ENCODE assay signal across 18 cellular contexts in the genomic region with DNA sequence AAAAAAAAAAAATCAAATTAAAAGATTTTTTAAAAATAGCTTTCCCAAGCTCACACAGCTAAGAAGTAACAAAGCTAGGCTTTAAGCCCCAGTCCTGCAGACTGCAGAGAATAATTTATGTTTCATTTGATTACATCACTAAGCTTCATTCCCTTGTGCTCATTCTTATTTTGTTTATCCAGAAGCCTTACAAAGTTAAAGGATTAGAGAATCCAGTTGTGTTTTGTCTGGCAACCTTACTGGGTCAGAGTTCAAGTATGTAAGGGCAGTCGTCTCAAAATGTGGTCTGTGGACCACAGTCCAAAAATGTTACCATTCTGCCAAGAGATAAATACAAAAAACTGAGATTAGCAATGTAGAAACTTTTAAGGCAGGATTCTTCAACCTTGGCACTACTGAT. TPM values are rescaled to one million over a fixed set of nuclear protein-coding genes. Genes with fewer than 3 reads are reported as not detected.
DNase-seq lines count a peak whose midpoint lies in the region; ATAC-seq and TF ChIP-seq lines count a peak whose summit lies in the region.
"Had no signal": no experiment of that assay in that cellular context is flagged by ENCODE, and none has a peak within 500 bp of the region (broad histone marks: within the 10 kb centered on the region; RNA-seq: fewer than 3 reads in every experiment).

No MANE protein-coding gene starts in this region.

- no peak overlapping the region for H3K9ac ChIP-seq in fibroblast of lung (ENCODE audit: insufficient read depth, low read length)

- no TSS peak for BruUV-seq in PC-9 (replicated peaks; lab: Mats Ljungman, UMichigan)

- H3K27me3 Mint-ChIP-seq in stimulated activated naive CD8-positive, alpha-beta T cell treated with anti-CD3 and anti-CD28 coated beads, Interleukin-15, amount 100 ng/mL, for 72 hours: no peaks in the 10 kb centered on the region
- H3K27me3 Mint-ChIP-seq: B cell had no signal

- no peak overlapping the region for H3K4me3 Mint-ChIP-seq in stimulated activated naive CD8-positive, alpha-beta T cell treated with anti-CD3 and anti-CD28 coated beads, Interleukin-15, amount 100 ng/mL, for 72 hours
- H3K4me3 Mint-ChIP-seq: T-helper 1 cell treated with Interleukin-12 subunit alpha and Interleukin-12 subunit beta and Interleukin-4 antibody, amounts not matched to agents 30 μg/mL and 1 μg/mL, for 36 hours had no signal

- H3K36me3 ChIP-seq in PC-9 (ENCODE audit: low read depth) (no peaks in the 10 kb centered on the region), fibroblast of lung (ENCODE audit: control insufficient read depth, insufficient read depth, low read length) (no peaks in the 10 kb centered on the region)
- H3K36me3 ChIP-seq: neutrophil had no signal

- no peaks in the 10 kb centered on the region for H3K27me3 ChIP-seq in PC-9 (ENCODE audit: insufficient read depth, low read depth)
- H3K27me3 ChIP-seq in fibroblast of lung (ENCODE audit: control insufficient read depth, insufficient read depth, low read length): no peaks in the 10 kb centered on the region
- H3K27me3 ChIP-seq: dorsolateral prefrontal cortex, neutrophil had no signal

- POLR2A ChIA-PET in PC-9 (lab: Charles Lee; ENCODE audit: unreplicated experiment): no interaction called here

- H3K4me1 ChIP-seq in PC-9 (replicated peaks; ENCODE audit: insufficient read depth) (peaks cover 25% of the 10 kb centered on the region), fibroblast of lung (ENCODE audit: control insufficient read depth, extremely low read depth, insufficient read depth, low read length) (no peaks in the 10 kb centered on the region)

- H3K79me2 ChIP-seq in PC-9 (ENCODE audit: low read depth): no peaks in the 10 kb centered on the region
- H3K79me2 ChIP-seq in fibroblast of lung (ENCODE audit: control insufficient read depth, insufficient read depth, low read length): no peaks in the 10 kb centered on the region

- peaks cover 27% of the 10 kb centered on the region for H3F3A ChIP-seq in PC-9 (ENCODE audit: insufficient read depth, low read depth)

- H3K4me3 ChIP-seq in PC-9 (no peak overlapping the region), fibroblast of lung (replicated peaks in 1 of 4; ENCODE audit: control extremely low read depth in 1 of 4, insufficient read depth in 1 of 4, low read depth in 3 of 4, low read length in 4 of 4) (no peak overlapping the region)
- H3K4me3 ChIP-seq: dorsolateral prefrontal cortex, skin epidermis had no signal

- peaks cover 81% of the 10 kb centered on the region for H3K4me1 Mint-ChIP-seq in stimulated activated naive CD8-positive, alpha-beta T cell treated with anti-CD3 and anti-CD28 coated beads, Interleukin-15, amount 100 ng/mL, for 72 hours

- peak overlapping the region; percentile 35 to 59 for H3K27ac Mint-ChIP-seq in stimulated activated naive CD8-positive, alpha-beta T cell treated with anti-CD3 and anti-CD28 coated beads, Interleukin-15, amount 100 ng/mL, for 72 hours
- H3K27ac Mint-ChIP-seq: B cell; T-helper 1 cell treated with Interleukin-12 subunit alpha and Interleukin-12 subunit beta and Interleukin-4 antibody, amounts not matched to agents 30 μg/mL and 1 μg/mL, for 36 hours had no signal

- H3K4me2 ChIP-seq in PC-9 (no peak overlapping the region), fibroblast of lung (ENCODE audit: extremely low read depth, insufficient read depth, low read length) (no peak overlapping the region)

- H4K20me1 ChIP-seq in PC-9 (ENCODE audit: insufficient read depth): no peaks in the 10 kb centered on the region
- no peaks in the 10 kb centered on the region for H4K20me1 ChIP-seq in fibroblast of lung (ENCODE audit: control insufficient read depth, extremely low read depth, insufficient read depth, low read length)

- H2AFZ ChIP-seq in PC-9 (peak overlapping the region; percentile 44; the same call in 1 of the 2 replicates), fibroblast of lung (ENCODE audit: low read length) (no peak overlapping the region)

- no peaks in the 10 kb centered on the region for H3K9me2 ChIP-seq in PC-9 (ENCODE audit: insufficient read depth)

- CTCF ChIA-PET in PC-9 (lab: Charles Lee): no interaction called here

- intact Hi-C loops in left cardiac atrium (cut with DNase I) (no loop called here), left ventricle myocardium superior (cut with micrococcal nuclease) (no loop called here), PC-9 (cut with micrococcal nuclease; ENCODE audit: unreplicated experiment) (no loop called here)

- TF ChIP-seq CTCF in PC-9 (conservative IDR thresholded peaks at IDR 0.05) (no peak), fibroblast of lung (conservative IDR thresholded peaks at IDR 0.05 in 1 of 2, IDR thresholded peaks at IDR 0.05 in 1 of 2; ENCODE audit: low read depth in 1 of 2, low read length in 2 of 2) (no peak)

- H3K9me3 Mint-ChIP-seq in stimulated activated naive CD8-positive, alpha-beta T cell treated with anti-CD3 and anti-CD28 coated beads, Interleukin-15, amount 100 ng/mL, for 72 hours: no peaks in the 10 kb centered on the region
- H3K9me3 Mint-ChIP-seq: T-helper 1 cell treated with Interleukin-12 subunit alpha and Interleukin-12 subunit beta and Interleukin-4 antibody, amounts not matched to agents 30 μg/mL and 1 μg/mL, for 36 hours had no signal

- H3K27ac ChIP-seq in PC-9 (no peak overlapping the region), fibroblast of lung (ENCODE audit: insufficient read depth, low read length) (no peak overlapping the region)
- H3K27ac ChIP-seq: dorsolateral prefrontal cortex, neutrophil, RWPE1 had no signal

- DNase-seq in left cardiac atrium: no peak
- no peak for DNase-seq in left ventricle myocardium superior
- DNase-seq in PC-9: no peak
- DNase-seq in fibroblast of lung (ENCODE audit: low read depth in 2 of 2): peak; percentile 91 to 93
- no peak for DNase-seq in stimulated activated naive CD8-positive, alpha-beta T cell treated with anti-CD3 and anti-CD28 coated beads, Interleukin-15, amount 100 ng/mL, for 72 hours
- DNase-seq in NCI-H82 treated with DMSO at 0.1 percent for 48 hours (lab: John Stamatoyannopoulos, UW; ENCODE audit: unreplicated experiment): no peak
- DNase-seq in dermis blood vessel endothelial cell: no peak
- DNase-seq: amygdala, dorsolateral prefrontal cortex, NCI-H187, NCI-H524, substantia nigra had no signal

- peak; percentile 38 to 53 for ATAC-seq in left cardiac atrium
- ATAC-seq in left ventricle myocardium superior: no peak
- ATAC-seq in stimulated activated naive CD8-positive, alpha-beta T cell treated with anti-CD3 and anti-CD28 coated beads, Interleukin-15, amount 100 ng/mL, for 72 hours: no peak
- no peak for ATAC-seq in GM18502 (IDR thresholded peaks at IDR 0.05; ENCODE audit: poor library complexity, unreplicated experiment)

- H3K9me3 ChIP-seq in PC-9 (ENCODE audit: insufficient read depth, low read depth) (no peaks in the 10 kb centered on the region), fibroblast of lung (ENCODE audit: control insufficient read depth, insufficient read depth, low read depth, low read length) (no peaks in the 10 kb centered on the region)
- H3K9me3 ChIP-seq: neutrophil had no signal

RNA-seq across cellular contexts. Expression of a gene that starts 32.1 kb away (rescaled TPM):
- total RNA-seq in left cardiac atrium: 1 to 10 TPM; 1.9 to 2.3 TPM
- 1.1 TPM for total RNA-seq in left ventricle myocardium superior
- 32.6 and 48.6 TPM in 2 replicates for total RNA-seq in PC-9 (2021)
- total RNA-seq in fibroblast of lung: 6.7 and 7.1 TPM in 2 replicates
- 10.1 and 24.8 TPM in 2 replicates for polyA plus RNA-seq in fibroblast of lung
- polyA plus RNA-seq in fibroblast of lung (2012): 5.6 and 14.7 TPM in 2 replicates
- 1.5 and 7.3 TPM in 2 replicates for polyA minus RNA-seq in fibroblast of lung (ENCODE audit: low replicate concordance)
- 14.0 and 18.1 TPM in 2 replicates for total RNA-seq in dermis blood vessel endothelial cell

Comparison
In these comparisons a context has a peak if more than half of its experiments do, and no peak if none do; other contexts are left out.
1. ATAC-seq: peak in left cardiac atrium (2 of 2); none in left ventricle myocardium superior (single experiment), stimulated activated naive CD8-positive, alpha-beta T cell treated with anti-CD3 and anti-CD28 coated beads, Interleukin-15, amount 100 ng/mL, for 72 hours (single experiment) and GM18502 (single experiment).
2. DNase-seq: peak in fibroblast of lung (2 of 2); none in left cardiac atrium (single experiment), left ventricle myocardium superior (single experiment), PC-9 (0 of 2), stimulated activated naive CD8-positive, alpha-beta T cell treated with anti-CD3 and anti-CD28 coated beads, Interleukin-15, amount 100 ng/mL, for 72 hours (0 of 2), NCI-H82 treated with DMSO at 0.1 percent for 48 hours (single experiment) and dermis blood vessel endothelial cell (single experiment).